1 cellular context compared by ENCODE assay signal in genomic region chr7:32957326-32958045, GRCh38.
TF ChIP-seq lines count a peak whose summit lies in the region.

FKBP9 (plus strand) TSS chr7:32957440; CDS start chr7:32957574, 134 bp downstream.

TF ChIP-seq in K562, 482 proteins besides CTCF, POLR2A, EP300 and RAD21 (continued from another document and continues in another):
- TF ChIP-seq PREB (CRISPR knock-in tag; IDR thresholded peaks at IDR 0.05) (no peak), PRMT5 (CRISPR knock-in tag; IDR thresholded peaks at IDR 0.05) (no peak), ZBTB7A (IDR thresholded peaks at IDR 0.05; ENCODE audit: borderline replicate concordance, control insufficient read depth, low read depth, low read length) (peak; percentile 53; the same call in 1 of the 2 replicates), EWSR1 (IDR thresholded peaks at IDR 0.05; ENCODE audit: borderline replicate concordance, low read depth, partially characterized antibody) (no peak), POLR2H (tag; IDR thresholded peaks at IDR 0.05; ENCODE audit: low read depth) (0 out of 2 replicates have a peak, but pooled peaks have one; percentile 17), ZNF436 (CRISPR knock-in tag; IDR thresholded peaks at IDR 0.05) (no peak), ZNF398 (CRISPR knock-in tag; IDR thresholded peaks at IDR 0.05) (no peak), ELF4 (CRISPR knock-in tag; IDR thresholded peaks at IDR 0.05) (no peak), ZNF121 (CRISPR knock-in tag; conservative IDR thresholded peaks at IDR 0.05) (no peak), HNRNPH1 (optimal IDR thresholded peaks at IDR 0.05; ENCODE audit: low read depth, low read length) (no peak), RBM15 (IDR thresholded peaks at IDR 0.05; ENCODE audit: insufficient read depth, low read length) (no peak), CLOCK (CRISPR knock-in tag; IDR thresholded peaks at IDR 0.05; ENCODE audit: borderline replicate concordance) (no peak), BRD9 (IDR thresholded peaks at IDR 0.05; ENCODE audit: low read depth, partially characterized antibody) (no peak), SREBF2 (CRISPR knock-in tag; IDR thresholded peaks at IDR 0.05) (no peak), FOXA3 (CRISPR knock-in tag; conservative IDR thresholded peaks at IDR 0.05 in 1 of 2, IDR thresholded peaks at IDR 0.05 in 1 of 2) (no peak), TRIM28 (IDR thresholded peaks at IDR 0.05) (no peak), BCLAF1 (IDR thresholded peaks at IDR 0.05; ENCODE audit: borderline replicate concordance in 1 of 2, control insufficient read depth in 1 of 2, low read depth in 2 of 2, low read length in 1 of 2) (no peak), ZNF165 (CRISPR knock-in tag; IDR thresholded peaks at IDR 0.05; ENCODE audit: borderline replicate concordance) (no peak), MCM5 (IDR thresholded peaks at IDR 0.05; ENCODE audit: low read depth) (no peak), ERF (CRISPR knock-in tag; IDR thresholded peaks at IDR 0.05) (peak; percentile 89), FOXK1 (CRISPR knock-in tag; IDR thresholded peaks at IDR 0.05; ENCODE audit: borderline replicate concordance) (no peak), CHAMP1 (IDR thresholded peaks at IDR 0.05) (no peak), TFAP4 (CRISPR knock-in tag; IDR thresholded peaks at IDR 0.05; ENCODE audit: borderline replicate concordance) (no peak), ZNF143 (CRISPR knock-in tag; IDR thresholded peaks at IDR 0.05) (no peak), YY1 (IDR thresholded peaks at IDR 0.05; ENCODE audit: borderline replicate concordance in 1 of 3, control insufficient read depth in 1 of 3, extremely low read depth in 1 of 3, insufficient read depth in 3 of 3, insufficient read length in 1 of 3, insufficient replicate concordance in 2 of 3, low read depth in 1 of 3, low read length in 2 of 3) (peak in 2 of 3 experiments; percentile 29 to 58), RBM34 (IDR thresholded peaks at IDR 0.05; ENCODE audit: borderline replicate concordance, insufficient read depth, low read length) (peak; percentile 47; the same call in 1 of the 2 replicates), E4F1 (CRISPR knock-in tag; IDR thresholded peaks at IDR 0.05; ENCODE audit: borderline replicate concordance) (no peak), IRF1 (CRISPR knock-in tag; IDR thresholded peaks at IDR 0.05; ENCODE audit: borderline replicate concordance) (no peak), MLLT1 (IDR thresholded peaks at IDR 0.05) (no peak), E2F3 (CRISPR knock-in tag; IDR thresholded peaks at IDR 0.05) (0 out of 2 replicates have a peak, but pooled peaks have one; percentile 60), ZNF449 (CRISPR knock-in tag; IDR thresholded peaks at IDR 0.05) (no peak)
